In genomic region chr11:1147792-1148191, GRCh38 we compare ENCODE assay signal across 25 cellular contexts. TPM values are rescaled to one million over a fixed set of nuclear protein-coding genes. Genes with fewer than 3 reads are reported as not detected.
"Had no signal": no experiment of that assay in that cellular context is flagged by ENCODE, and none has a peak within 500 bp of the region (broad histone marks: within the 10 kb centered on the region; RNA-seq: fewer than 3 reads in every experiment).

No MANE protein-coding gene starts in this region.

- H3K4me1 ChIP-seq: parathyroid adenoma, psoas muscle, testis had no signal

- H3K36me3 ChIP-seq: heart left ventricle, spleen, tibial nerve had no signal

- H3K27ac ChIP-seq: heart left ventricle, parathyroid adenoma, psoas muscle, spleen, testis, tibial nerve had no signal

- H3K9me3 ChIP-seq: mucosa of descending colon, testis had no signal

- H3K36me3 Mint-ChIP-seq: stimulated activated memory B cell treated with anti-CD40 and anti-IgM and Interleukin-4, amounts not matched to agents 10 μg/mL and 1 μg/mL and 100 μg/mL, for 72 hours had no signal

- H3K4me3 Mint-ChIP-seq: dendritic cell treated with granulocyte-macrophage colony-stimulating factor and Interleukin-4, amounts not matched to agents 40 ng/mL and 50 ng/mL, for 4 days; effector memory CD8-positive, alpha-beta T cell; naive thymus-derived CD8-positive, alpha-beta T cell; neural crest cell; stimulated activated memory B cell treated with anti-CD40 and anti-IgM and Interleukin-4, amounts not matched to agents 10 μg/mL and 1 μg/mL and 100 μg/mL, for 72 hours; stimulated activated naive CD8-positive, alpha-beta T cell treated with anti-CD3 and anti-CD28 coated beads, Interleukin-15, amount 100 ng/mL, for 72 hours had no signal

- H3K9ac ChIP-seq: parathyroid adenoma had no signal

- H3K4me3 ChIP-seq: heart left ventricle, mucosa of descending colon, psoas muscle, spleen, testis, tibial nerve had no signal

- FAIRE-seq: colon, islet of Langerhans had no signal

- H2AFZ ChIP-seq: parathyroid adenoma had no signal

- H3K27ac Mint-ChIP-seq: dendritic cell treated with granulocyte-macrophage colony-stimulating factor and Interleukin-4, amounts not matched to agents 40 ng/mL and 50 ng/mL, for 4 days; effector memory CD8-positive, alpha-beta T cell; stimulated activated memory B cell treated with anti-CD40 and anti-IgM and Interleukin-4, amounts not matched to agents 10 μg/mL and 1 μg/mL and 100 μg/mL, for 72 hours; stimulated activated naive CD8-positive, alpha-beta T cell treated with anti-CD3 and anti-CD28 coated beads, Interleukin-15, amount 100 ng/mL, for 72 hours had no signal

- H3K27me3 ChIP-seq: heart left ventricle, testis had no signal

- DNase-seq: cerebellar nuclear complex; effector memory CD8-positive, alpha-beta T cell; foreskin melanocyte; heart left ventricle; hippocampal formation; mammary epithelial cell; mucosa of descending colon; naive thymus-derived CD8-positive, alpha-beta T cell; psoas muscle; spleen; stimulated activated CD4-positive, alpha-beta T cell treated with anti-CD3 and anti-CD28 coated beads, Interleukin-15, amount 100 ng/mL, for 24 hours; stimulated activated CD4-positive, alpha-beta T cell treated with anti-CD3 and anti-CD28 coated beads, Interleukin-1b, Interleukin-23, amount 100 ng/mL, for 48 hours; stimulated activated CD4-positive, alpha-beta T cell treated with anti-CD3 and anti-CD28 coated beads, Interleukin-4, amount 100 ng/mL, for 24 hours; stimulated activated naive CD8-positive, alpha-beta T cell treated with anti-CD3 and anti-CD28 coated beads, Interleukin-15, amount 100 ng/mL, for 72 hours; testis had no signal

- H3K79me2 ChIP-seq: parathyroid adenoma had no signal

RNA-seq across cellular contexts. Expression of gene MUC5AC, which starts 10.0 kb away (rescaled TPM):
- total RNA-seq: heart left ventricle; mammary epithelial cell; naive thymus-derived CD8-positive, alpha-beta T cell; neural crest cell; omental fat pad; spleen; subcutaneous adipose tissue; tibial nerve; ureter had no signal
- polyA plus RNA-seq: heart left ventricle; naive thymus-derived CD8-positive, alpha-beta T cell; psoas muscle had no signal
